Comparison of ENCODE assay signal across 14 cellular contexts in the genomic region with DNA sequence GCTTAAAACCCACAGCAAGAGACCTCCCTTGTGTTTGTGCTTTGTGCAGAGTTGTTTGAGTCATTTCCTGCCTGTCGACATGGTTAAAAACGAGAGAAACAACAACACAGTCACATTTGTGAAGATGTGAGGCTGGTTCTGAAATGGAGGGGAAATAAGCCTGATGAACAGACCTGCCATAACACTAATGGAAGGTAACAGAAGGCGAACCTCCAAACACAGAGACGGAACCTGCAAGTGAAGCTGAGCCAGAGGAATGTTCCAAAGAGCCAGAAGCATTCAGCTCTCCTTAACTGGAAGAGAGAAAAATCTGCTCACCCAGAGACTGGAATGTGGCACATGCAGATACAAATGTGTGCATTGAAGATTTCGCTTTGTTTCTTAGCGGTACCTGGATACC. TPM values are rescaled to one million over a fixed set of nuclear protein-coding genes. Genes with fewer than 3 reads are reported as not detected.
DNase-seq lines count a peak whose midpoint lies in the region; ATAC-seq and TF ChIP-seq lines count a peak whose summit lies in the region.
"Had no signal": no experiment of that assay in that cellular context is flagged by ENCODE, and none has a peak within 500 bp of the region (broad histone marks: within the 10 kb centered on the region; RNA-seq: fewer than 3 reads in every experiment).

No MANE protein-coding gene starts in this region.

- no peak for ATAC-seq in gastroesophageal sphincter
- no peak for ATAC-seq in GM18870 (IDR thresholded peaks at IDR 0.05; ENCODE audit: unreplicated experiment)
- ATAC-seq in esophagus mucosa, result no peak
- ATAC-seq: left ventricle myocardium superior had no signal

- TF ChIP-seq POLR2A in gastroesophageal sphincter (IDR thresholded peaks at IDR 0.05), result no peak

- H3K4me3 Mint-ChIP-seq in activated T-cell treated with anti-CD3 and anti-CD28 coated beads, Interleukin-2, amount 50 U/mL, for 24 hours, result no peak overlapping the region
- H3K4me3 Mint-ChIP-seq: activated T-helper 1 cell treated with anti-CD3 and anti-CD28 coated beads, Interleukin-12 subunit alpha, Interleukin-12 subunit beta, Interleukin-2, Interleukin-4 antibody, amounts not matched to agents 30 ng/mL and 10 ng/mL and 1 ng/mL, durations not matched to agents 14 hours and 24 hours and 36 hours had no signal

- peaks cover 6% of the 10 kb centered on the region for H3K36me3 Mint-ChIP-seq in activated T-cell treated with anti-CD3 and anti-CD28 coated beads, Interleukin-2, amount 50 U/mL, for 24 hours (ENCODE audit: low read depth)

- no peaks in the 10 kb centered on the region for H3K27me3 ChIP-seq in gastroesophageal sphincter
- H3K27me3 ChIP-seq in stomach smooth muscle (ENCODE audit: control insufficient read depth in 1 of 2, insufficient read depth in 2 of 2, low read length in 2 of 2), result no peaks in the 10 kb centered on the region

- no peak overlapping the region for H3K9ac ChIP-seq in stomach smooth muscle (ENCODE audit: low read length in 2 of 2)

- H3K36me3 ChIP-seq in gastroesophageal sphincter (no peaks in the 10 kb centered on the region), stomach smooth muscle (ENCODE audit: control insufficient read depth in 2 of 2, insufficient read depth in 2 of 2, low read length in 2 of 2) (peaks cover 0 to 3% of the 10 kb centered on the region in 2 donors)

- H3K4me3 ChIP-seq in astrocyte of the spinal cord (ENCODE audit: low read depth, low read length) (no peak overlapping the region), gastroesophageal sphincter (peak overlapping the region; percentile 9 to 19), stomach smooth muscle (ENCODE audit: low read length in 2 of 2) (peak overlapping the region; percentile 36 to 52)

- in situ Hi-C loops in astrocyte of the spinal cord (cut with HindIII; ENCODE audit: low sequenced_read_pairs), result no loop called here

- no peak for TF ChIP-seq EP300 in gastroesophageal sphincter (IDR thresholded peaks at IDR 0.05)

- no peaks in the 10 kb centered on the region for H3K9me3 Mint-ChIP-seq in activated T-cell treated with anti-CD3 and anti-CD28 coated beads, Interleukin-2, amount 50 U/mL, for 24 hours
- H3K9me3 Mint-ChIP-seq: activated T-helper 1 cell treated with anti-CD3 and anti-CD28 coated beads, Interleukin-12 subunit alpha, Interleukin-12 subunit beta, Interleukin-2, Interleukin-4 antibody, amounts not matched to agents 30 ng/mL and 10 ng/mL and 1 ng/mL, durations not matched to agents 14 hours and 24 hours and 36 hours had no signal

- no peaks in the 10 kb centered on the region for H3K27me3 Mint-ChIP-seq in activated T-cell treated with anti-CD3 and anti-CD28 coated beads, Interleukin-2, amount 50 U/mL, for 24 hours

- peak overlapping the region; percentile 24 for H3K27ac Mint-ChIP-seq in activated T-cell treated with anti-CD3 and anti-CD28 coated beads, Interleukin-2, amount 50 U/mL, for 24 hours
- H3K27ac Mint-ChIP-seq: activated T-helper 1 cell treated with anti-CD3 and anti-CD28 coated beads, Interleukin-12 subunit alpha, Interleukin-12 subunit beta, Interleukin-2, Interleukin-4 antibody, amounts not matched to agents 30 ng/mL and 10 ng/mL and 1 ng/mL, durations not matched to agents 14 hours and 24 hours and 36 hours had no signal

- peaks cover 6 to 32% (median 8%) of the 10 kb centered on the region in 3 donors for H3K4me1 ChIP-seq in gastroesophageal sphincter
- H3K4me1 ChIP-seq in stomach smooth muscle (ENCODE audit: control insufficient read depth, insufficient read depth, low read length), result no peaks in the 10 kb centered on the region

- TF ChIP-seq CTCF in astrocyte of the spinal cord (IDR thresholded peaks at IDR 0.05; ENCODE audit: low read depth, low read length), result no peak
- no peak for TF ChIP-seq CTCF in gastroesophageal sphincter (IDR thresholded peaks at IDR 0.05)

- H3K9me3 ChIP-seq in gastroesophageal sphincter, result no peaks in the 10 kb centered on the region
- no peaks in the 10 kb centered on the region for H3K9me3 ChIP-seq in stomach smooth muscle (ENCODE audit: control insufficient read depth in 2 of 2, low read length in 2 of 2)

- H3K4me1 Mint-ChIP-seq in activated T-cell treated with anti-CD3 and anti-CD28 coated beads, Interleukin-2, amount 50 U/mL, for 24 hours (ENCODE audit: low read depth), result peaks cover 6% of the 10 kb centered on the region

- H3K27ac ChIP-seq in gastroesophageal sphincter (peak overlapping the region in 3 of 4 donors; percentile 18 to 31 (median 30)), stomach smooth muscle (ENCODE audit: low read length) (peak overlapping the region; percentile 41)

- 0 to 40% methylated on average over 4 to 6 of the region's 6 CpGs for WGBS in gastroesophageal sphincter (ENCODE audit: low coverage in 1 of 2), 2 donors

- DNase-seq in activated T-cell treated with anti-CD3 and anti-CD28 coated beads, Interleukin-2, amount 50 U/mL, for 24 hours, result no peak
- DNase-seq in activated T-cell treated with anti-CD3 and anti-CD28 coated beads, Interleukin-2, amount 50 U/mL, for 48 hours, result no peak
- peak; percentile 51 for DNase-seq in astrocyte of the spinal cord (ENCODE audit: low read depth, low spot score)
- no peak for DNase-seq in GOT3 (lab: John Stamatoyannopoulos, UW)
- DNase-seq: glutamatergic neuron, left ventricle myocardium superior, MV-4-11, NCI-H2171 treated with DMSO at 0.1 percent for 48 hours, nucleus accumbens had no signal

RNA-seq across cellular contexts. Expression of gene RAVER2, which starts 53.2 kb away (rescaled TPM):
- 10 to 100 TPM; 12.5 to 32.9 (median 32.0) TPM for total RNA-seq in gastroesophageal sphincter
- total RNA-seq in esophagus mucosa, result 6.1 TPM
